ENCODE assay signal across 1 cellular context in the genomic region with DNA sequence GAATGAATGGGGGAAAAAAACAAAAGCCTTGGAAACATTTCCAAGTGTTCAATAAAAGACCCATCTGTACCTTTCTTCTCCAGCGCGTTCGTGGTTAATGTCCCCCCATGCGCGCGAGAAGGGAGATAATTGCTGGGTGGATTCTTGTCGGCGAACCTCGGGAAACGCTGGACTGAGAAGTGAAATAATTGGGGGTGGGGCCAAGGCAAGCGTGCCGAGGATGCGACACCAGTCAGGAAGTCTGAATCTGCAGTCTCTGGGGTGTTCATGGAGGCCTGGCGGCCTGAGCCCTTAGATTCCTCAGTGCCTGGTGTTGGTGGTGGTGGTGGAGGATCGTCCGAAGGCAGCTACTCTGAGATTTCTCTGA.
TF ChIP-seq lines count a peak whose summit lies in the region.

No MANE protein-coding gene starts in this region.

TF ChIP-seq in GM23338, 12 proteins besides CTCF, POLR2A, EP300 and RAD21 (continued from another document):
- TF ChIP-seq, protein P1, sequence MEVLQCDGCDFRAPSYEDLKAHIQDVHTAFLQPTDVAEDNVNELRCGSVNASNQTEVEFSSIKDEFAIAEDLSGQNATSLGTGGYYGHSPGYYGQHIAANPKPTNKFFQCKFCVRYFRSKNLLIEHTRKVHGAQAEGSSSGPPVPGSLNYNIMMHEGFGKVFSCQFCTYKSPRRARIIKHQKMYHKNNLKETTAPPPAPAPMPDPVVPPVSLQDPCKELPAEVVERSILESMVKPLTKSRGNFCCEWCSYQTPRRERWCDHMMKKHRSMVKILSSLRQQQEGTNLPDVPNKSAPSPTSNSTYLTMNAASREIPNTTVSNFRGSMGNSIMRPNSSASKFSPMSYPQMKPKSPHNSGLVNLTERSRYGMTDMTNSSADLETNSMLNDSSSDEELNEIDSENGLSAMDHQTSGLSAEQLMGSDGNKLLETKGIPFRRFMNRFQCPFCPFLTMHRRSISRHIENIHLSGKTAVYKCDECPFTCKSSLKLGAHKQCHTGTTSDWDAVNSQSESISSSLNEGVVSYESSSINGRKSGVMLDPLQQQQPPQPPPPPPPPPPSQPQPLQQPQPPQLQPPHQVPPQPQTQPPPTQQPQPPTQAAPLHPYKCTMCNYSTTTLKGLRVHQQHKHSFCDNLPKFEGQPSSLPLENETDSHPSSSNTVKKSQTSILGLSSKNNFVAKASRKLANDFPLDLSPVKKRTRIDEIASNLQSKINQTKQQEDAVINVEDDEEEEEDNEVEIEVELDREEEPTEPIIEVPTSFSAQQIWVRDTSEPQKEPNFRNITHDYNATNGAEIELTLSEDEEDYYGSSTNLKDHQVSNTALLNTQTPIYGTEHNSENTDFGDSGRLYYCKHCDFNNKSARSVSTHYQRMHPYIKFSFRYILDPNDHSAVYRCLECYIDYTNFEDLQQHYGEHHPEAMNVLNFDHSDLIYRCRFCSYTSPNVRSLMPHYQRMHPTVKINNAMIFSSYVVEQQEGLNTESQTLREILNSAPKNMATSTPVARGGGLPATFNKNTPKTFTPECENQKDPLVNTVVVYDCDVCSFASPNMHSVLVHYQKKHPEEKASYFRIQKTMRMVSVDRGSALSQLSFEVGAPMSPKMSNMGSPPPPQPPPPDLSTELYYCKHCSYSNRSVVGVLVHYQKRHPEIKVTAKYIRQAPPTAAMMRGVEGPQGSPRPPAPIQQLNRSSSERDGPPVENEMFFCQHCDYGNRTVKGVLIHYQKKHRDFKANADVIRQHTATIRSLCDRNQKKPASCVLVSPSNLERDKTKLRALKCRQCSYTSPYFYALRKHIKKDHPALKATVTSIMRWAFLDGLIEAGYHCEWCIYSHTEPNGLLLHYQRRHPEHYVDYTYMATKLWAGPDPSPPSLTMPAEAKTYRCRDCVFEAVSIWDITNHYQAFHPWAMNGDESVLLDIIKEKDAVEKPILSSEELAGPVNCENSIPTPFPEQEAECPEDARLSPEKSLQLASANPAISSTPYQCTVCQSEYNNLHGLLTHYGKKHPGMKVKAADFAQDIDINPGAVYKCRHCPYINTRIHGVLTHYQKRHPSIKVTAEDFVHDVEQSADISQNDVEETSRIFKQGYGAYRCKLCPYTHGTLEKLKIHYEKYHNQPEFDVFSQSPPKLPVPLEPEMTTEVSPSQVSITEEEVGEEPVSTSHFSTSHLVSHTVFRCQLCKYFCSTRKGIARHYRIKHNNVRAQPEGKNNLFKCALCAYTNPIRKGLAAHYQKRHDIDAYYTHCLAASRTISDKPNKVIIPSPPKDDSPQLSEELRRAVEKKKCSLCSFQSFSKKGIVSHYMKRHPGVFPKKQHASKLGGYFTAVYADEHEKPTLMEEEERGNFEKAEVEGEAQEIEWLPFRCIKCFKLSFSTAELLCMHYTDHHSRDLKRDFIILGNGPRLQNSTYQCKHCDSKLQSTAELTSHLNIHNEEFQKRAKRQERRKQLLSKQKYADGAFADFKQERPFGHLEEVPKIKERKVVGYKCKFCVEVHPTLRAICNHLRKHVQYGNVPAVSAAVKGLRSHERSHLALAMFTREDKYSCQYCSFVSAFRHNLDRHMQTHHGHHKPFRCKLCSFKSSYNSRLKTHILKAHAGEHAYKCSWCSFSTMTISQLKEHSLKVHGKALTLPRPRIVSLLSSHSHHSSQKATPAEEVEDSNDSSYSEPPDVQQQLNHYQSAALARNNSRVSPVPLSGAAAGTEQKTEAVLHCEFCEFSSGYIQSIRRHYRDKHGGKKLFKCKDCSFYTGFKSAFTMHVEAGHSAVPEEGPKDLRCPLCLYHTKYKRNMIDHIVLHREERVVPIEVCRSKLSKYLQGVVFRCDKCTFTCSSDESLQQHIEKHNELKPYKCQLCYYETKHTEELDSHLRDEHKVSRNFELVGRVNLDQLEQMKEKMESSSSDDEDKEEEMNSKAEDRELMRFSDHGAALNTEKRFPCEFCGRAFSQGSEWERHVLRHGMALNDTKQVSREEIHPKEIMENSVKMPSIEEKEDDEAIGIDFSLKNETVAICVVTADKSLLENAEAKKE (CRISPR knock-in tag; IDR thresholded peaks at IDR 0.05): no peak
- TF ChIP-seq, protein P2, sequence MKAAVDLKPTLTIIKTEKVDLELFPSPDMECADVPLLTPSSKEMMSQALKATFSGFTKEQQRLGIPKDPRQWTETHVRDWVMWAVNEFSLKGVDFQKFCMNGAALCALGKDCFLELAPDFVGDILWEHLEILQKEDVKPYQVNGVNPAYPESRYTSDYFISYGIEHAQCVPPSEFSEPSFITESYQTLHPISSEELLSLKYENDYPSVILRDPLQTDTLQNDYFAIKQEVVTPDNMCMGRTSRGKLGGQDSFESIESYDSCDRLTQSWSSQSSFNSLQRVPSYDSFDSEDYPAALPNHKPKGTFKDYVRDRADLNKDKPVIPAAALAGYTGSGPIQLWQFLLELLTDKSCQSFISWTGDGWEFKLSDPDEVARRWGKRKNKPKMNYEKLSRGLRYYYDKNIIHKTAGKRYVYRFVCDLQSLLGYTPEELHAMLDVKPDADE (IDR thresholded peaks at IDR 0.05): no peak
- TF ChIP-seq ZNF114 (CRISPR knock-in tag; IDR thresholded peaks at IDR 0.05): no peak
